In the genomic region with DNA sequence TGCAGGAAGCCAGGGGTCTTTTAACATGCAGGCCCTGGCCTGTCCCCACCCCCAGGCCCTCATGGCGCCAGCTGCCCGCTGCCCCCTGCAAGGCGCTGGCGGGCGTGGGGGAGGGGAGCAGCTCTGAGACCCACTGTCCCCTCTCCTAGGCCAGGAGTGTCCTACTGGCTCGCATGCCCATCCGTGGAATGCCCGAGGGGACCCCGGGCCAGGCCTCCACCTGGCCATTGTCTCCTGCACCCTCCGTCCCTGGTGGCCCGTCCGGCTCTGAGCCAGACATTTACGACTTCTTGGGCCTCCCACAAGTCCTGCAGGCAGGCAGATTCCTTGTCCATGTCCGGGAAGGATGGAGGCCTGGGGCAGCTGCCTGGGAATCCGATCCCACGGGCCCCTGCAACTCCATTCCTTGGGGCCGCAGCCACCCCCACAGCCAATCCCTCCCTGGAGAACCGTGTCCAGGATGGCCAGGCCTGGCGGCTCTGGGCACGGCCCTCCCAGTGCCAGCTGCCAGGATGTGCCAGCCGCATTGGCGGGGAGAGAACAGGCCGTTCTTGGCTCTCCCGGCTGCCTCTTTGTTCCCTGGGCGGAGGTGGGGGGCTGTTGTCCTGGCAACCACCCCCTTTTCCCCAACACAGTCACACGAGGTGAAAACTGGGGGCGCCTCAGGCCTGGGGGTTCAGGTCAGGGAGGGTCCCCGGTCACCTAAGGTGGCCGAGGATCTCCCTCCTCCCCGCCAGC, we compare ENCODE assay signal across 10 cellular contexts. TPM values are rescaled to one million over a fixed set of nuclear protein-coding genes. Genes with fewer than 3 reads are reported as not detected.
DNase-seq lines count a peak whose midpoint lies in the region; ATAC-seq, FAIRE-seq and TF ChIP-seq lines count a peak whose summit lies in the region.
"Had no signal": no experiment of that assay in that cellular context is flagged by ENCODE, and none has a peak within 500 bp of the region (broad histone marks: within the 10 kb centered on the region; RNA-seq: fewer than 3 reads in every experiment).

No MANE protein-coding gene starts in this region.

- peak in 1 of 2 donors; percentile 86 for DNase-seq in breast epithelium (ENCODE audit: low spot score in 2 of 2)
- DNase-seq in kidney, result peak; percentile 80
- DNase-seq in spleen, result peak; percentile 75
- no peak for DNase-seq in NCI-H187 treated with DMSO at 0.1 percent for 48 hours (lab: John Stamatoyannopoulos, UW)
- DNase-seq in COLO829 (ENCODE audit: low spot score), result no peak
- DNase-seq in testis, result no peak

- TF ChIP-seq CTCF in breast epithelium (IDR thresholded peaks at IDR 0.05), result no peak
- TF ChIP-seq CTCF in kidney (IDR thresholded peaks at IDR 0.05; ENCODE audit: borderline replicate concordance, extremely low read depth, insufficient read depth), result no peak
- TF ChIP-seq CTCF in spleen (IDR thresholded peaks at IDR 0.05 in 8 of 11, conservative IDR thresholded peaks at IDR 0.05 in 3 of 11), result no peak
- TF ChIP-seq CTCF in testis (IDR thresholded peaks at IDR 0.05), result no peak

- no peak overlapping the region for H3K4me3 ChIP-seq in HUES64 (ENCODE audit: low read length)
- peak overlapping the region in 2 of 3 donors; percentile 8 to 28 for H3K4me3 ChIP-seq in breast epithelium
- no peak overlapping the region for H3K4me3 ChIP-seq in kidney (ENCODE audit: low read length in 2 of 2)
- H3K4me3 ChIP-seq in spleen, result no peak overlapping the region
- no peak overlapping the region for H3K4me3 ChIP-seq in testis

- intact Hi-C loops in breast epithelium (cut with DNase I; ENCODE audit: low total_unique reads), result loop anchor here (5.0 kb wide), 1 partner anchor 919 kb away; no protein-coding TSS in a partner anchor
- intact Hi-C loops in kidney (cut with DNase I), result loop anchor here (5.0 kb wide), 1 partner anchor 34 kb away; no protein-coding TSS in a partner anchor
- intact Hi-C loops in spleen (cut with DNase I; ENCODE audit: low total_unique reads), result no loop called here
- intact Hi-C loops in testis (cut with DNase I; ENCODE audit: low total_unique reads), result no loop called here

- no peaks in the 10 kb centered on the region for H3K27me3 ChIP-seq in HUES64 (ENCODE audit: insufficient read depth, low read length)
- no peaks in the 10 kb centered on the region for H3K27me3 ChIP-seq in breast epithelium
- peaks cover 0 to 16% (median 8%) of the 10 kb centered on the region in 7 donors for H3K27me3 ChIP-seq in spleen (replicated peaks in 1 of 7)
- H3K27me3 ChIP-seq in testis, result no peaks in the 10 kb centered on the region

- TF ChIP-seq POLR2A in breast epithelium (IDR thresholded peaks at IDR 0.05) (no peak), spleen (IDR thresholded peaks at IDR 0.05) (no peak), testis (IDR thresholded peaks at IDR 0.05) (no peak)

- H3K9me3 ChIP-seq in HUES64 (ENCODE audit: insufficient read depth, low read depth, low read length), result no peaks in the 10 kb centered on the region
- H3K9me3 ChIP-seq in breast epithelium, result no peaks in the 10 kb centered on the region
- H3K9me3 ChIP-seq in kidney (ENCODE audit: control insufficient read depth in 1 of 2, low read length in 2 of 2), result no peaks in the 10 kb centered on the region
- no peaks in the 10 kb centered on the region for H3K9me3 ChIP-seq in spleen
- no peaks in the 10 kb centered on the region for H3K9me3 ChIP-seq in testis

- H3K4me1 ChIP-seq in HUES64 (ENCODE audit: insufficient read depth, low read length) (peaks cover 13% of the 10 kb centered on the region; the same call in 1 of the 2 replicates), breast epithelium (no peaks in the 10 kb centered on the region), kidney (ENCODE audit: control insufficient read depth in 1 of 2, insufficient read depth in 1 of 2, low read depth in 1 of 2, low read length in 2 of 2) (no peaks in the 10 kb centered on the region), spleen (peaks cover 4 to 24% (median 12%) of the 10 kb centered on the region in 6 donors), testis (peaks cover 8% of the 10 kb centered on the region)

- H3K27ac ChIP-seq in HUES64 (ENCODE audit: low read depth, low read length), result peak overlapping the region; percentile 77; the same call in 1 of the 2 replicates
- H3K27ac ChIP-seq in breast epithelium, result peak overlapping the region; percentile 74 to 80
- H3K27ac ChIP-seq in kidney (ENCODE audit: low read depth in 2 of 2, low read length in 2 of 2), result no peak overlapping the region
- peak overlapping the region in 1 of 8 donors; percentile 13 for H3K27ac ChIP-seq in spleen
- no peak overlapping the region for H3K27ac ChIP-seq in testis

- ATAC-seq in GM21825 (IDR thresholded peaks at IDR 0.05; ENCODE audit: unreplicated experiment), result no peak
- ATAC-seq: naive thymus-derived CD4-positive, alpha-beta T cell had no signal

- 50% methylated on average over 30 of the region's 30 CpGs for WGBS in HUES64
- 26 to 58% (median 55%) methylated on average over 17 to 30 of the region's 30 CpGs for WGBS in spleen, 5 donors
- 59 to 71% methylated on average over 11 to 27 of the region's 30 CpGs for WGBS in testis, 2 donors

- H3K9ac ChIP-seq in HUES64 (ENCODE audit: low read depth, low read length) (peak overlapping the region; percentile 20; the same call in 1 of the 2 replicates), kidney (ENCODE audit: low read length in 2 of 2) (no peak overlapping the region)

- FAIRE-seq in kidney (lab: Jason Lieb, UNC), result no peak

- no peaks in the 10 kb centered on the region for H3K36me3 ChIP-seq in HUES64 (ENCODE audit: insufficient read depth, low read length)
- no peaks in the 10 kb centered on the region for H3K36me3 ChIP-seq in breast epithelium
- H3K36me3 ChIP-seq in kidney (ENCODE audit: control insufficient read depth in 1 of 2, insufficient read depth in 2 of 2, low read length in 2 of 2), result no peaks in the 10 kb centered on the region
- no peaks in the 10 kb centered on the region for H3K36me3 ChIP-seq in spleen
- no peaks in the 10 kb centered on the region for H3K36me3 ChIP-seq in testis (ENCODE audit: low read depth, missing control alignments)

RNA-seq across cellular contexts. Expression of a gene that starts 10.5 kb away (rescaled TPM):
- polyA plus RNA-seq in HUES64 (2013, experiment 1 of 2), result 42.9 TPM
- polyA plus RNA-seq in HUES64 (2013, experiment 2 of 2), result 48.6 TPM
- total RNA-seq in breast epithelium (10 to 100 TPM; 50.1 to 77.3 (median 53.8) TPM), kidney (60.0 TPM), spleen (10 to 100 TPM; 26.7 to 63.5 (median 46.9) TPM), testis (10 to 100 TPM; 63.4 to 82.8 TPM)
- polyA plus RNA-seq in kidney (ENCODE audit: insufficient read depth, low read depth, low replicate concordance) (30.5 TPM), spleen (10 to 100 TPM; 28.0 to 40.0 (median 29.3) TPM), testis (ENCODE audit: insufficient read depth, low read depth, low replicate concordance) (109 TPM)

RNA-seq across cellular contexts. Expression of a gene that starts 24.8 kb away (rescaled TPM):
- polyA plus RNA-seq in HUES64 (2013, experiment 1 of 2), result not detected
- not detected for polyA plus RNA-seq in HUES64 (2013, experiment 2 of 2)
- total RNA-seq in breast epithelium (under 1 TPM in 1 of 3 donors, not detected in 2; 0.64 TPM), kidney (1.4 TPM), spleen (1 to 10 TPM; 4.1 to 9.4 (median 7.3) TPM), testis (10 to 100 TPM in 1 of 2 donors, 1 to 10 TPM in 1; 8.7 to 17.4 TPM)
- polyA plus RNA-seq in kidney (ENCODE audit: insufficient read depth, low read depth, low replicate concordance) (not detected), spleen (1 to 10 TPM; 1.4 to 1.9 (median 1.6) TPM), testis (ENCODE audit: insufficient read depth, low read depth, low replicate concordance) (26.2 TPM)
- total RNA-seq: epithelial cell of proximal tubule had no signal

RNA-seq across cellular contexts. Expression of a gene that starts 31.4 kb away (rescaled TPM):
- polyA plus RNA-seq in HUES64 (2013, experiment 1 of 2), result 46.6 TPM
- 45.3 TPM for polyA plus RNA-seq in HUES64 (2013, experiment 2 of 2)
- total RNA-seq in breast epithelium (under 1 TPM; 0.32 to 0.66 (median 0.44) TPM), kidney (3.1 TPM), spleen (10 to 100 TPM in 1 of 7 donors, 1 to 10 TPM in 6; 2.1 to 10.8 (median 5.9) TPM), testis (10 to 100 TPM in 1 of 2 donors, 1 to 10 TPM in 1; 10.0 to 11.7 TPM)
- polyA plus RNA-seq in kidney (ENCODE audit: insufficient read depth, low read depth, low replicate concordance) (0.19 TPM), spleen (1 to 10 TPM; 1.5 to 6.8 (median 3.3) TPM), testis (ENCODE audit: insufficient read depth, low read depth, low replicate concordance) (9.3 TPM)

RNA-seq across cellular contexts. Expression of a gene that starts 46.4 kb away (rescaled TPM):
- 0.50 TPM for polyA plus RNA-seq in HUES64 (2013, experiment 1 of 2)
- 0.76 TPM for polyA plus RNA-seq in HUES64 (2013, experiment 2 of 2)
- total RNA-seq in breast epithelium, result 1 to 10 TPM; 3.5 to 5.2 (median 4.7) TPM
- 23.0 TPM for total RNA-seq in kidney
- polyA plus RNA-seq in kidney (ENCODE audit: insufficient read depth, low read depth, low replicate concordance), result 9.9 TPM
- 10 to 100 TPM; 10.2 to 21.0 (median 14.7) TPM for total RNA-seq in spleen
- polyA plus RNA-seq in spleen, result 10 to 100 TPM in 1 of 3 donors, 1 to 10 TPM in 2; 4.4 to 12.5 (median 4.6) TPM
- total RNA-seq in testis, result 1 to 10 TPM; 5.0 to 6.3 TPM
- polyA plus RNA-seq in testis (ENCODE audit: insufficient read depth, low read depth, low replicate concordance), result 4.8 TPM

Comparison
In these comparisons a context has a peak if more than half of its experiments do, and no peak if none do; other contexts are left out.
1. H3K27ac ChIP-seq: peak in HUES64 (single experiment) and breast epithelium (2 of 2); none in kidney (0 of 2) and testis (0 of 2).
2. H3K4me3 ChIP-seq: peak in breast epithelium (2 of 3); none in HUES64 (single experiment), kidney (0 of 2), spleen (0 of 8) and testis (0 of 2).
3. DNase-seq: peak in kidney (single experiment) and spleen (single experiment); none in NCI-H187 treated with DMSO at 0.1 percent for 48 hours (single experiment), COLO829 (single experiment) and testis (single experiment).
4. intact Hi-C loops: an anchor here in breast epithelium (5.0 kb wide) and kidney (5.0 kb wide); none called in spleen and testis.